ENCODE assay signal across 8 cellular contexts in genomic region chr1:205812878-205813754, GRCh38.
DNase-seq lines count a peak whose midpoint lies in the region; ATAC-seq lines count a peak whose summit lies in the region.

Gene SLC41A1, minus strand, starts transcription at chr1:205813198. Its CDS starts 2,757 bp downstream, at chr1:205810441.

- H3K36me3 Mint-ChIP-seq in activated naive CD4-positive, alpha-beta T cell treated with anti-CD3 and anti-CD28 coated beads, Interleukin-2, amount 50 U/mL, for 24 hours: peaks cover 5% of the 10 kb centered on the region

- ATAC-seq in HG02642 (IDR thresholded peaks at IDR 0.05; ENCODE audit: poor library complexity, unreplicated experiment): peak; percentile 90

- peak within 1 kb of the TSS; percentile 93 for H3K4me3 Mint-ChIP-seq in activated naive CD4-positive, alpha-beta T cell treated with anti-CD3 and anti-CD28 coated beads, Interleukin-2, amount 50 U/mL, for 24 hours

- peak within 1 kb of the TSS; percentile 85 for H3K27ac Mint-ChIP-seq in activated naive CD4-positive, alpha-beta T cell treated with anti-CD3 and anti-CD28 coated beads, Interleukin-2, amount 50 U/mL, for 24 hours

- H3K27me3 Mint-ChIP-seq in activated naive CD4-positive, alpha-beta T cell treated with anti-CD3 and anti-CD28 coated beads, Interleukin-2, amount 50 U/mL, for 24 hours: no peaks in the 10 kb centered on the region

- H3K9me3 Mint-ChIP-seq in activated naive CD4-positive, alpha-beta T cell treated with anti-CD3 and anti-CD28 coated beads, Interleukin-2, amount 50 U/mL, for 24 hours: no peaks in the 10 kb centered on the region

- H3K4me1 Mint-ChIP-seq in activated naive CD4-positive, alpha-beta T cell treated with anti-CD3 and anti-CD28 coated beads, Interleukin-2, amount 50 U/mL, for 24 hours: peaks cover 55% of the 10 kb centered on the region

- DNase-seq in GM03348 (ENCODE audit: low spot score): peak; percentile 100
- peak; percentile 87 for DNase-seq in NCI-H128 (lab: John Stamatoyannopoulos, UW; ENCODE audit: unreplicated experiment)
- peak; percentile 92 for DNase-seq in SKM-1 treated with dmso at 0.1 percent for 144 hours (lab: John Stamatoyannopoulos, UW; ENCODE audit: unreplicated experiment)
- DNase-seq in germinal center (ENCODE audit: low spot score): peak; percentile 99
- peak; percentile 71 to 98 (median 95) for DNase-seq in nucleus accumbens (lab: John Stamatoyannopoulos, UW)
- DNase-seq in superior temporal gyrus (ENCODE audit: extremely low spot score): peak; percentile 92

Comparison
In these comparisons a context has a peak if more than half of its experiments do, and no peak if none do; other contexts are left out.
1. Peak in every context shown above with its lines: DNase-seq and ATAC-seq.